Comparison of ENCODE assay signal across 8 cellular contexts in the genomic region with DNA sequence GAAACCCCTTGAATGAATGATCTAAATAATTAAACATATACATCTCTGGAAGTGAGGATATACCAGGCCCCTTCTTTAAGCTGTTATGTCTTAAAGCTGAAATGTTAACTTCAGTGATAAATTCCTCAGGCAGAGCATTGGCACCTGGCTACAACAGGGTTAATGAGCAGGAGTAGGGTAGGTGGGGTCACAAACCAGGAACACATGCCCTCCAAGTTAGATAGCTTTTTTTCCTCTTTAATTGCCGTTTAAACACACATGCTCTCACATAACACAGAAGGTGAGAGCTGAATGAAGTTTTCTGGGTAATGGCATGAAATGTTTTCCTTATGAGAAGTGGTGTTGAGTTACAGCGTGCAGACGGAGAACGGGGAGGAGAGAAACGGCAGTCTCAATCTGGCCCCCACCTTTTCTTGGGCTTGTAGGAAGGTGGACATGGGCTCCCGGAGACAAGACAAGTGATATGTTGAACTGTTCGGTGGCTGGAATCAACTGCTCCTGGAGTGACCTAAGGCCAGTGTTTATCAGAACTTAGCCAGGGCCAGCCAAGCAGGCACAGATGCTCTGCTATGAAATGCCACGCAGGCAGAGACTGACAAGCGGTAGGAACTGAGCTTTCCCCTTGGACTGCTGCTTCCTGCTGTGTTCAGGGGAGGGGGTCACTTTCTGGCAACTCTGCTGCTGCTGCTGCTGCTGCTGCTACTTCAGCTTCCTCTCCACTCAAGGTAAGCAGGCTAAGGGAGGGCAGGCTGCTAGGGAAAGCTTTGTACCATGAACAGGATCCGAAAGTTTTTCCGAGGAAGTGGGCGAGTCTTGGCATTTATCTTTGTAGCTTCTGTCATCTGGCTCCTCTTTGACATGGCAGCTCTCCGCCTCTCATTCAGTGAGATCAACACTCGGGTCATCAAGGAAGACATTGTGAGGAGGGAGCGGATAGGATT. TPM values are rescaled to one million over a fixed set of nuclear protein-coding genes. Genes with fewer than 3 reads are reported as not detected.
DNase-seq lines count a peak whose midpoint lies in the region; ATAC-seq and TF ChIP-seq lines count a peak whose summit lies in the region.

A gene with protein sequence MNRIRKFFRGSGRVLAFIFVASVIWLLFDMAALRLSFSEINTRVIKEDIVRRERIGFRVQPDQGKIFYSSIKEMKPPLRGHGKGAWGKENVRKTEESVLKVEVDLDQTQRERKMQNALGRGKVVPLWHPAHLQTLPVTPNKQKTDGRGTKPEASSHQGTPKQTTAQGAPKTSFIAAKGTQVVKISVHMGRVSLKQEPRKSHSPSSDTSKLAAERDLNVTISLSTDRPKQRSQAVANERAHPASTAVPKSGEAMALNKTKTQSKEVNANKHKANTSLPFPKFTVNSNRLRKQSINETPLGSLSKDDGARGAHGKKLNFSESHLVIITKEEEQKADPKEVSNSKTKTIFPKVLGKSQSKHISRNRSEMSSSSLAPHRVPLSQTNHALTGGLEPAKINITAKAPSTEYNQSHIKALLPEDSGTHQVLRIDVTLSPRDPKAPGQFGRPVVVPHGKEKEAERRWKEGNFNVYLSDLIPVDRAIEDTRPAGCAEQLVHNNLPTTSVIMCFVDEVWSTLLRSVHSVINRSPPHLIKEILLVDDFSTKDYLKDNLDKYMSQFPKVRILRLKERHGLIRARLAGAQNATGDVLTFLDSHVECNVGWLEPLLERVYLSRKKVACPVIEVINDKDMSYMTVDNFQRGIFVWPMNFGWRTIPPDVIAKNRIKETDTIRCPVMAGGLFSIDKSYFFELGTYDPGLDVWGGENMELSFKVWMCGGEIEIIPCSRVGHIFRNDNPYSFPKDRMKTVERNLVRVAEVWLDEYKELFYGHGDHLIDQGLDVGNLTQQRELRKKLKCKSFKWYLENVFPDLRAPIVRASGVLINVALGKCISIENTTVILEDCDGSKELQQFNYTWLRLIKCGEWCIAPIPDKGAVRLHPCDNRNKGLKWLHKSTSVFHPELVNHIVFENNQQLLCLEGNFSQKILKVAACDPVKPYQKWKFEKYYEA (plus strand): TSS at position 394 of the 941 bp plus-strand sequence. CDS start 378 bp downstream, at position 772.

- CTCF ChIA-PET in activated naive CD4-positive, alpha-beta T cell treated with anti-CD3 and anti-CD28 coated beads, Interleukin-2, amount 10 ng/mL, durations not matched to agents 7 days and 5 days (lab: Charles Lee), result no interaction called here

- H3K27me3 ChIP-seq in fibroblast of lung (ENCODE audit: control insufficient read depth, insufficient read depth, low read length), result no peaks in the 10 kb centered on the region
- no peaks in the 10 kb centered on the region for H3K27me3 ChIP-seq in neural progenitor cell
- no peaks in the 10 kb centered on the region for H3K27me3 ChIP-seq in effector memory CD4-positive, alpha-beta T cell (replicated peaks; ENCODE audit: control insufficient read depth, insufficient read depth, low read length, poor library complexity, severe bottlenecking)

- H3K36me3 Mint-ChIP-seq in neural progenitor cell, result no peaks in the 10 kb centered on the region
- H3K36me3 Mint-ChIP-seq in activated naive CD4-positive, alpha-beta T cell treated with anti-CD3 and anti-CD28 coated beads, Interleukin-2, amount 10 ng/mL, durations not matched to agents 7 days and 5 days, result no peaks in the 10 kb centered on the region

- peak within 1 kb of the TSS; percentile 69 for H3K27ac ChIP-seq in fibroblast of lung (ENCODE audit: insufficient read depth, low read length)
- H3K27ac ChIP-seq in neural progenitor cell, result no peak within 1 kb of the TSS
- no peak within 1 kb of the TSS for H3K27ac ChIP-seq in effector memory CD4-positive, alpha-beta T cell (ENCODE audit: insufficient read depth, low read length, poor library complexity, severe bottlenecking)

- no peaks in the 10 kb centered on the region for H3F3A ChIP-seq in neural progenitor cell (ENCODE audit: low read depth)

- peak within 1 kb of the TSS; percentile 78 for H3K4me3 Mint-ChIP-seq in neural progenitor cell
- no peak within 1 kb of the TSS for H3K4me3 Mint-ChIP-seq in activated naive CD4-positive, alpha-beta T cell treated with anti-CD3 and anti-CD28 coated beads, Interleukin-2, amount 10 ng/mL, durations not matched to agents 7 days and 5 days

- peak; percentile 93 for DNase-seq in DMS 273 treated with DMSO at 0.1 percent for 48 hours (lab: John Stamatoyannopoulos, UW)
- peak; percentile 63 for DNase-seq in NCI-H748 (lab: John Stamatoyannopoulos, UW; ENCODE audit: unreplicated experiment)
- DNase-seq in fibroblast of lung (ENCODE audit: low read depth in 2 of 2), result peak; percentile 62 to 81
- peak; percentile 52 for DNase-seq in neural progenitor cell (ENCODE audit: low spot score)
- no peak for DNase-seq in effector memory CD4-positive, alpha-beta T cell
- no peak for DNase-seq in activated naive CD4-positive, alpha-beta T cell treated with anti-CD3 and anti-CD28 coated beads, Interleukin-2, amount 10 ng/mL, durations not matched to agents 7 days and 5 days

- H3K4me3 ChIP-seq in fibroblast of lung (replicated peaks in 1 of 4; ENCODE audit: control extremely low read depth in 1 of 4, insufficient read depth in 1 of 4, low read depth in 3 of 4, low read length in 4 of 4) (peak within 1 kb of the TSS; percentile 30 to 76 (median 54)), neural progenitor cell (peak within 1 kb of the TSS; percentile 45)
- no peak within 1 kb of the TSS for H3K4me3 ChIP-seq in effector memory CD4-positive, alpha-beta T cell (ENCODE audit: insufficient read depth, low read depth, low read length, poor library complexity, severe bottlenecking)

- H3K27me3 Mint-ChIP-seq in neural progenitor cell (ENCODE audit: insufficient read depth, low read depth), result no peaks in the 10 kb centered on the region
- H3K27me3 Mint-ChIP-seq in activated naive CD4-positive, alpha-beta T cell treated with anti-CD3 and anti-CD28 coated beads, Interleukin-2, amount 10 ng/mL, durations not matched to agents 7 days and 5 days, result no peaks in the 10 kb centered on the region

- TF ChIP-seq CTCF in fibroblast of lung (conservative IDR thresholded peaks at IDR 0.05 in 1 of 2, IDR thresholded peaks at IDR 0.05 in 1 of 2; ENCODE audit: low read depth in 1 of 2, low read length in 2 of 2), result no peak
- no peak for TF ChIP-seq CTCF in neural progenitor cell (IDR thresholded peaks at IDR 0.05)

- H3K9me3 ChIP-seq in fibroblast of lung (ENCODE audit: control insufficient read depth, insufficient read depth, low read depth, low read length) (no peaks in the 10 kb centered on the region), neural progenitor cell (ENCODE audit: low read depth) (no peaks in the 10 kb centered on the region)
- H3K9me3 ChIP-seq in effector memory CD4-positive, alpha-beta T cell (ENCODE audit: control insufficient read depth, low read length), result no peaks in the 10 kb centered on the region

- H3K36me3 ChIP-seq in fibroblast of lung (ENCODE audit: control insufficient read depth, insufficient read depth, low read length) (no peaks in the 10 kb centered on the region), neural progenitor cell (no peaks in the 10 kb centered on the region)
- no peaks in the 10 kb centered on the region for H3K36me3 ChIP-seq in effector memory CD4-positive, alpha-beta T cell (ENCODE audit: control insufficient read depth, insufficient read depth, low read length)

- H3K4me1 Mint-ChIP-seq in neural progenitor cell, result peaks cover 25% of the 10 kb centered on the region
- H3K4me1 Mint-ChIP-seq in activated naive CD4-positive, alpha-beta T cell treated with anti-CD3 and anti-CD28 coated beads, Interleukin-2, amount 10 ng/mL, durations not matched to agents 7 days and 5 days, result peaks cover 11% of the 10 kb centered on the region

- peak within 1 kb of the TSS; percentile 2 for H3K27ac Mint-ChIP-seq in neural progenitor cell
- no peak within 1 kb of the TSS for H3K27ac Mint-ChIP-seq in activated naive CD4-positive, alpha-beta T cell treated with anti-CD3 and anti-CD28 coated beads, Interleukin-2, amount 10 ng/mL, durations not matched to agents 7 days and 5 days

- peaks cover 19% of the 10 kb centered on the region for H3K4me1 ChIP-seq in fibroblast of lung (ENCODE audit: control insufficient read depth, extremely low read depth, insufficient read depth, low read length)
- H3K4me1 ChIP-seq in neural progenitor cell, result peaks cover 5% of the 10 kb centered on the region
- no peaks in the 10 kb centered on the region for H3K4me1 ChIP-seq in effector memory CD4-positive, alpha-beta T cell (ENCODE audit: control insufficient read depth, insufficient read depth, low read length, poor library complexity, severe bottlenecking)

- peak within 1 kb of the TSS; percentile 39 for H2AFZ ChIP-seq in fibroblast of lung (ENCODE audit: low read length)
- peak within 1 kb of the TSS; percentile 81 for H2AFZ ChIP-seq in neural progenitor cell (replicated peaks)

- H3K4me2 ChIP-seq in fibroblast of lung (ENCODE audit: extremely low read depth, insufficient read depth, low read length), result peak within 1 kb of the TSS; percentile 94
- peak within 1 kb of the TSS; percentile 83 for H3K4me2 ChIP-seq in neural progenitor cell

- no peaks in the 10 kb centered on the region for H3K9me3 Mint-ChIP-seq in neural progenitor cell
- H3K9me3 Mint-ChIP-seq in activated naive CD4-positive, alpha-beta T cell treated with anti-CD3 and anti-CD28 coated beads, Interleukin-2, amount 10 ng/mL, durations not matched to agents 7 days and 5 days, result no peaks in the 10 kb centered on the region

- peak within 1 kb of the TSS; percentile 1 for H3K9ac ChIP-seq in fibroblast of lung (ENCODE audit: insufficient read depth, low read length)
- H3K9ac ChIP-seq in neural progenitor cell, result no peak within 1 kb of the TSS

- H3K79me2 ChIP-seq in fibroblast of lung (ENCODE audit: control insufficient read depth, insufficient read depth, low read length) (peaks cover 16% of the 10 kb centered on the region), neural progenitor cell (ENCODE audit: low read depth) (no peaks in the 10 kb centered on the region)

- H4K20me1 ChIP-seq in fibroblast of lung (ENCODE audit: control insufficient read depth, extremely low read depth, insufficient read depth, low read length) (no peaks in the 10 kb centered on the region), neural progenitor cell (ENCODE audit: low read depth) (no peaks in the 10 kb centered on the region)

- ATAC-seq in HG02759 (IDR thresholded peaks at IDR 0.05; ENCODE audit: unreplicated experiment) (no peak), HG03159 (IDR thresholded peaks at IDR 0.05; ENCODE audit: unreplicated experiment) (no peak)

RNA-seq across cellular contexts. Expression of the gene that starts here (rescaled TPM):
- 32.4 and 199 TPM in 2 replicates for total RNA-seq in fibroblast of lung
- 51.5 and 63.7 TPM in 2 replicates for polyA plus RNA-seq in fibroblast of lung
- 42.5 and 54.5 TPM in 2 replicates for polyA plus RNA-seq in fibroblast of lung (2012)
- 12.8 and 17.8 TPM in 2 replicates for polyA minus RNA-seq in fibroblast of lung (ENCODE audit: low replicate concordance)
- 0.03 TPM in 1 of 2 replicates, not detected in the other for total RNA-seq in neural progenitor cell (ENCODE audit: low replicate concordance)

Comparison
In these comparisons a context has a peak if more than half of its experiments do, and no peak if none do; other contexts are left out.
1. RNA of the gene that starts here (total RNA-seq): 32.4 to 199 TPM in fibroblast of lung; 0.03 TPM in neural progenitor cell; every median in the first group is over 10 times any median in the second.
2. Peak in DNase-seq, H3K4me3 ChIP-seq and H3K4me2 ChIP-seq in neural progenitor cell; RNA of the gene not detected or under 1 TPM.
3. DNase-seq: peak in DMS 273 treated with DMSO at 0.1 percent for 48 hours (single experiment), NCI-H748 (single experiment) and fibroblast of lung (2 of 2); none in effector memory CD4-positive, alpha-beta T cell (0 of 3) and activated naive CD4-positive, alpha-beta T cell treated with anti-CD3 and anti-CD28 coated beads, Interleukin-2, amount 10 ng/mL, durations not matched to agents 7 days and 5 days (single experiment).